In genomic region chr2:169054575-169054974, GRCh38 we compare ENCODE assay signal across 13 cellular contexts. TPM values are rescaled to one million over a fixed set of nuclear protein-coding genes. Genes with fewer than 3 reads are reported as not detected.
"Had no signal": no experiment of that assay in that cellular context is flagged by ENCODE, and none has a peak within 500 bp of the region (broad histone marks: within the 10 kb centered on the region; RNA-seq: fewer than 3 reads in every experiment).

No MANE protein-coding gene starts in this region.

RNA-seq across cellular contexts. Expression of gene DHRS9, which starts 14.8 kb away (rescaled TPM):
- total RNA-seq: activated CD4-positive, alpha-beta memory T cell treated with anti-CD3 and anti-CD28 coated beads, Interleukin-2, amount 10 ng/mL, durations not matched to agents 7 days and 5 days; activated CD4-positive, alpha-beta T cell treated with anti-CD3 and anti-CD28 coated beads, Interleukin-2, amount 10 ng/mL, durations not matched to agents 7 days and 5 days; activated CD8-positive, alpha-beta memory T cell treated with anti-CD3 and anti-CD28 coated beads, Interleukin-2, amount 10 ng/mL, durations not matched to agents 7 days and 5 days; activated CD8-positive, alpha-beta T cell treated with anti-CD3 and anti-CD28 coated beads for 36 hours; activated CD8-positive, alpha-beta T cell treated with anti-CD3 and anti-CD28 coated beads, Interleukin-2, amount 10 ng/mL, durations not matched to agents 7 days and 5 days; T-helper 17 cell; WTC11 had no signal

RNA-seq across cellular contexts. Expression of gene ABCB11, which starts 23.5 kb away (rescaled TPM):
- total RNA-seq: activated B cell treated with CpG ODN at 0.5 μM for 24 hours; activated CD4-positive, alpha-beta memory T cell treated with anti-CD3 and anti-CD28 coated beads for 36 hours; activated CD4-positive, alpha-beta memory T cell treated with anti-CD3 and anti-CD28 coated beads, Interleukin-2, amount 10 ng/mL, durations not matched to agents 7 days and 5 days; activated CD4-positive, alpha-beta T cell treated with anti-CD3 and anti-CD28 coated beads for 36 hours; activated CD4-positive, alpha-beta T cell treated with anti-CD3 and anti-CD28 coated beads, Interleukin-2, amount 10 ng/mL, durations not matched to agents 24 days and 14 days; activated CD8-positive, alpha-beta memory T cell treated with anti-CD3 and anti-CD28 coated beads for 36 hours; activated CD8-positive, alpha-beta memory T cell treated with anti-CD3 and anti-CD28 coated beads, Interleukin-2, amount 10 ng/mL, durations not matched to agents 7 days and 5 days; activated CD8-positive, alpha-beta T cell treated with anti-CD3 and anti-CD28 coated beads for 36 hours; T-helper 17 cell; T-helper 2 cell treated with Interferon-gamma antibody and Interleukin-4, amounts not matched to agents 100 ng/mL and 5 ng/mL, for 36 hours had no signal
